Comparison of ENCODE assay signal across 22 cellular contexts in genomic region chr1:185871627-185872150, GRCh38.
"Had no signal": no experiment of that assay in that cellular context is flagged by ENCODE, and none has a peak within 500 bp of the region (broad histone marks: within the 10 kb centered on the region; RNA-seq: fewer than 3 reads in every experiment).

No MANE protein-coding gene starts in this region.

- H3K36me3 Mint-ChIP-seq: naive thymus-derived CD4-positive, alpha-beta T cell; stimulated activated naive B cell treated with anti-CD40 and anti-IgM and Interleukin-4, amounts not matched to agents 10 μg/mL and 1 μg/mL and 100 μg/mL, for 72 hours had no signal

- H3K27me3 ChIP-seq: gastrocnemius medialis, spleen, suprapubic skin had no signal

- H3K9me3 ChIP-seq: gastrocnemius medialis, prostate gland, spleen, suprapubic skin had no signal

- H3K4me1 ChIP-seq: gastrocnemius medialis, prostate gland, spleen had no signal

- H3K4me3 ChIP-seq: gastrocnemius medialis, prostate gland, skin epidermis, spleen, suprapubic skin had no signal

- ATAC-seq: esophagus mucosa; gastrocnemius medialis; naive thymus-derived CD4-positive, alpha-beta T cell; right cardiac atrium; stimulated activated naive B cell treated with anti-CD40 and anti-IgM and Interleukin-4, amounts not matched to agents 10 μg/mL and 1 μg/mL and 100 μg/mL, for 72 hours; stimulated activated naive CD8-positive, alpha-beta T cell treated with anti-CD3 and anti-CD28 coated beads, Interleukin-15, amount 100 ng/mL, for 72 hours had no signal

- H3K4me1 Mint-ChIP-seq: naive thymus-derived CD4-positive, alpha-beta T cell; stimulated activated naive B cell treated with anti-CD40 and anti-IgM and Interleukin-4, amounts not matched to agents 10 μg/mL and 1 μg/mL and 100 μg/mL, for 72 hours; stimulated activated naive CD8-positive, alpha-beta T cell treated with anti-CD3 and anti-CD28 coated beads, Interleukin-15, amount 100 ng/mL, for 72 hours had no signal

- H3K4me3 Mint-ChIP-seq: endodermal cell; naive thymus-derived CD4-positive, alpha-beta T cell; nephron; stimulated activated naive B cell treated with anti-CD40 and anti-IgM and Interleukin-4, amounts not matched to agents 10 μg/mL and 1 μg/mL and 100 μg/mL, for 72 hours; stimulated activated naive CD8-positive, alpha-beta T cell treated with anti-CD3 and anti-CD28 coated beads, Interleukin-15, amount 100 ng/mL, for 72 hours; type B pancreatic cell had no signal

- H3K27ac Mint-ChIP-seq: endodermal cell; naive thymus-derived CD4-positive, alpha-beta T cell; nephron; stimulated activated naive B cell treated with anti-CD40 and anti-IgM and Interleukin-4, amounts not matched to agents 10 μg/mL and 1 μg/mL and 100 μg/mL, for 72 hours; stimulated activated naive CD8-positive, alpha-beta T cell treated with anti-CD3 and anti-CD28 coated beads, Interleukin-15, amount 100 ng/mL, for 72 hours; type B pancreatic cell had no signal

- H3K36me3 ChIP-seq: gastrocnemius medialis, prostate gland, spleen, suprapubic skin had no signal

- H3K27ac ChIP-seq: epithelial cell of prostate, gastrocnemius medialis, prostate gland, skin epidermis, spleen, suprapubic skin had no signal

- H3K27me3 Mint-ChIP-seq: stimulated activated naive B cell treated with anti-CD40 and anti-IgM and Interleukin-4, amounts not matched to agents 10 μg/mL and 1 μg/mL and 100 μg/mL, for 72 hours; stimulated activated naive CD8-positive, alpha-beta T cell treated with anti-CD3 and anti-CD28 coated beads, Interleukin-15, amount 100 ng/mL, for 72 hours; type B pancreatic cell had no signal

- H3K9me3 Mint-ChIP-seq: endodermal cell; nephron; stimulated activated naive B cell treated with anti-CD40 and anti-IgM and Interleukin-4, amounts not matched to agents 10 μg/mL and 1 μg/mL and 100 μg/mL, for 72 hours; stimulated activated naive CD8-positive, alpha-beta T cell treated with anti-CD3 and anti-CD28 coated beads, Interleukin-15, amount 100 ng/mL, for 72 hours; type B pancreatic cell had no signal

- DNase-seq: cerebellar nuclear complex; effector CD8-positive, alpha-beta T cell; endodermal cell; foreskin fibroblast; gastrocnemius medialis; head of caudate nucleus; mesendoderm; midbrain; naive thymus-derived CD4-positive, alpha-beta T cell; nucleus accumbens; right cardiac atrium; spleen; stimulated activated CD4-positive, alpha-beta T cell treated with anti-CD3 and anti-CD28 coated beads, Interleukin-4, amount 100 ng/mL, for 4 hours; stimulated activated naive B cell treated with anti-CD40 and anti-IgM and Interleukin-4, amounts not matched to agents 10 μg/mL and 1 μg/mL and 100 μg/mL, for 72 hours; stimulated activated naive CD8-positive, alpha-beta T cell treated with anti-CD3 and anti-CD28 coated beads, Interleukin-15, amount 100 ng/mL, for 72 hours had no signal
